Comparison of ENCODE assay signal across 10 cellular contexts in the genomic region with DNA sequence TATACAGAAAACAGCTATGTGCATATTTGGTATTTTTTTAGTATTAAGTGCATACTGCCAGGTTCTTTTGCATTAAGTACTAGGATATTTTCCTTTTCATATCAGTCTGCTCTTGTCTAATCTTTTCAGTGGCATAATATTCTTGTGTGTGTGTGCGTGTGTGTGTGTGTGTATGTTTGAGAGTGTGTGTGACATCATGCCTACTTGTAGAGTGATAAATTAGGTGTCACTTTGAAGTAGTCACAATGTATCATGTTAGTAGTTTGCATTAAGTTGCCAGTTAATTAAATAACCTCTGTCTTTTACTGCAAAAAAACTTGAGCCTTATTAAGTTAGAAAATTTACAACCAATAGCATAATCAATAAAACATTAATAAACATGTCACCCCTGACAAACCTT.
"Had no signal": no experiment of that assay in that cellular context is flagged by ENCODE, and none has a peak within 500 bp of the region (broad histone marks: within the 10 kb centered on the region; RNA-seq: fewer than 3 reads in every experiment).

No MANE protein-coding gene starts in this region.

- H3K9ac ChIP-seq: GM23248, KMS-11 had no signal

- H3K27ac ChIP-seq: GM23248, HL-60, KMS-11 had no signal

- DNase-seq: GM23248, GOT3, H7, HFFc6, IMR-90, KBM-7 had no signal

- H2AFZ ChIP-seq: GM23248 had no signal

- ATAC-seq: HCT116 had no signal

- H3K4me3 ChIP-seq: GM23248, HAP-1 had no signal

- H3K36me3 ChIP-seq: HAP-1 had no signal

- H3K4me2 ChIP-seq: KMS-11 had no signal
